ENCODE assay signal across 15 cellular contexts in the genomic region with DNA sequence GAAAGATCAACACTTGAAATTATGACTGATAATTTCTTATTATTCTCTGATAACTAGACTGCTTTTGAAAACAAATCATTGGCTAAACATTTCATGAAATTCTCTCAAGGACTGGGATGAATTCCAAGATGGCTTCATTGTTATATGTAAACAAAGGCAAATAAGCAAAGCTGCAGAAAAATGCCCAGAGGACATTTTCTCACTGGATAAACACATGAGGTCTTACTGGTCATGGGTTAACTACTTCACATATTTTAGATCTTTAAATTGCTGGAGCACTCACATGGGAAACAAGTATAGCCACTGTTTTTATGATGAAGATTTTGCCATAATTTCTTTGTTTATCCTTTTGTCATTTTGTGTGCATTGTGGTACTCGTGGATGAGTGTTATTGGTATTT.
DNase-seq lines count a peak whose midpoint lies in the region; ATAC-seq, FAIRE-seq and TF ChIP-seq lines count a peak whose summit lies in the region.
"Had no signal": no experiment of that assay in that cellular context is flagged by ENCODE, and none has a peak within 500 bp of the region (broad histone marks: within the 10 kb centered on the region; RNA-seq: fewer than 3 reads in every experiment).

No MANE protein-coding gene starts in this region.

- FAIRE-seq in A549 (lab: Jason Lieb, UNC), result no peak

- no peak for TF ChIP-seq RAD21 in A549 (conservative IDR thresholded peaks at IDR 0.05 in 1 of 2, IDR thresholded peaks at IDR 0.05 in 1 of 2)

- DNase-seq in A549 (ENCODE audit: low read depth in 1 of 2, low spot score in 1 of 2) (peak in 1 of 2 experiments; percentile 21), GM04503 (ENCODE audit: low read depth) (peak; percentile 16), RPMI7951 (ENCODE audit: low read depth) (peak; percentile 16), glutamatergic neuron (no peak), smooth muscle cell (lab: John Stamatoyannopoulos, UW; ENCODE audit: unreplicated experiment) (no peak), T1000 (lab: John Stamatoyannopoulos, UW) (no peak)
- no peak for DNase-seq in stimulated activated CD8-positive, alpha-beta memory T cell treated with anti-CD3 and anti-CD28 coated beads, Interleukin-4, amount 100 ng/mL, for 48 hours
- no peak for DNase-seq in T-helper 2 cell treated with Interferon-gamma antibody and Interleukin-4, amounts not matched to agents 5 μg/mL and 100 μg/mL, for 36 hours (ENCODE audit: low spot score)
- DNase-seq: GOT3 had no signal

- no peaks in the 10 kb centered on the region for H4K20me1 ChIP-seq in smooth muscle cell (ENCODE audit: low read depth)
- H4K20me1 ChIP-seq: BLaER1 had no signal

- no peak overlapping the region for H2AFZ ChIP-seq in smooth muscle cell (ENCODE audit: low read depth)
- H2AFZ ChIP-seq: PC-9 had no signal

- no peaks in the 10 kb centered on the region for H3K79me2 ChIP-seq in smooth muscle cell (ENCODE audit: low read depth)

- H3K36me3 ChIP-seq in smooth muscle cell (ENCODE audit: low read depth), result no peaks in the 10 kb centered on the region
- H3K36me3 ChIP-seq: adrenal gland, BLaER1, ovary had no signal

- H3K27ac Mint-ChIP-seq in glutamatergic neuron (ENCODE audit: unreplicated experiment), result peak overlapping the region; percentile 50
- H3K27ac Mint-ChIP-seq in T-helper 2 cell treated with Interferon-gamma antibody and Interleukin-4, amounts not matched to agents 5 μg/mL and 100 μg/mL, for 36 hours, result no peak overlapping the region
- H3K27ac Mint-ChIP-seq: dendritic cell treated with granulocyte-macrophage colony-stimulating factor and Interleukin-4, amounts not matched to agents 40 ng/mL and 50 ng/mL, for 4 days had no signal

- no peaks in the 10 kb centered on the region for H3K36me3 Mint-ChIP-seq in glutamatergic neuron (ENCODE audit: unreplicated experiment)
- no peaks in the 10 kb centered on the region for H3K36me3 Mint-ChIP-seq in T-helper 2 cell treated with Interferon-gamma antibody and Interleukin-4, amounts not matched to agents 5 μg/mL and 100 μg/mL, for 36 hours (ENCODE audit: low read depth)

- TF ChIP-seq EP300 in A549 (IDR thresholded peaks at IDR 0.05), result no peak

- no peaks in the 10 kb centered on the region for H3K9me3 ChIP-seq in A549
- no peaks in the 10 kb centered on the region for H3K9me3 ChIP-seq in smooth muscle cell (replicated peaks; ENCODE audit: low read depth)
- H3K9me3 ChIP-seq: adrenal gland, BLaER1, ovary had no signal

- no peak overlapping the region for H3K27ac ChIP-seq in A549
- H3K27ac ChIP-seq in smooth muscle cell (ENCODE audit: low read depth), result no peak overlapping the region
- H3K27ac ChIP-seq: adrenal gland, BLaER1, ovary, PC-9 had no signal

- H3K27me3 Mint-ChIP-seq in glutamatergic neuron (ENCODE audit: unreplicated experiment), result no peaks in the 10 kb centered on the region
- H3K27me3 Mint-ChIP-seq in T-helper 2 cell treated with Interferon-gamma antibody and Interleukin-4, amounts not matched to agents 5 μg/mL and 100 μg/mL, for 36 hours (ENCODE audit: low read depth), result no peaks in the 10 kb centered on the region
- H3K27me3 Mint-ChIP-seq: dendritic cell treated with granulocyte-macrophage colony-stimulating factor and Interleukin-4, amounts not matched to agents 40 ng/mL and 50 ng/mL, for 4 days had no signal

- 0 out of 3 replicates have a peak, but pooled peaks cover 5% of the 10 kb centered on the region for H3K4me1 ChIP-seq in A549
- H3K4me1 ChIP-seq in smooth muscle cell (ENCODE audit: low read depth), result no peaks in the 10 kb centered on the region
- H3K4me1 ChIP-seq: BLaER1 had no signal

- peak overlapping the region; percentile 42; the same call in 1 of the 3 replicates for H3K4me2 ChIP-seq in A549
- H3K4me2 ChIP-seq in smooth muscle cell, result no peak overlapping the region
- H3K4me2 ChIP-seq: BLaER1, PC-9 had no signal

- no peaks in the 10 kb centered on the region for H3K27me3 ChIP-seq in smooth muscle cell (ENCODE audit: low read depth)
- H3K27me3 ChIP-seq: adrenal gland, BLaER1, ovary had no signal

- H3K9me3 Mint-ChIP-seq in glutamatergic neuron (ENCODE audit: unreplicated experiment), result peaks cover 5% of the 10 kb centered on the region
- H3K9me3 Mint-ChIP-seq in T-helper 2 cell treated with Interferon-gamma antibody and Interleukin-4, amounts not matched to agents 5 μg/mL and 100 μg/mL, for 36 hours, result no peaks in the 10 kb centered on the region
- H3K9me3 Mint-ChIP-seq: activated T-cell treated with anti-CD3 and anti-CD28 coated beads, Interleukin-2, amount 50 U/mL, for 4 hours; dendritic cell treated with granulocyte-macrophage colony-stimulating factor and Interleukin-4, amounts not matched to agents 40 ng/mL and 50 ng/mL, for 4 days had no signal

- POLR2A ChIA-PET in A549 (lab: Yijun Ruan, JAX), result no interaction called here

- no peaks in the 10 kb centered on the region for H3F3A ChIP-seq in smooth muscle cell (ENCODE audit: low read depth)

- WGBS in A549 (ENCODE audit: missing lambda C conversion rate), result 3% methylated on average over 1 of the region's 1 CpG
- WGBS in smooth muscle cell (ENCODE audit: low lambda C conversion rate), result 74% methylated on average over 1 of the region's 1 CpG

- no peak overlapping the region for H3K4me3 Mint-ChIP-seq in glutamatergic neuron (ENCODE audit: unreplicated experiment)
- H3K4me3 Mint-ChIP-seq in T-helper 2 cell treated with Interferon-gamma antibody and Interleukin-4, amounts not matched to agents 5 μg/mL and 100 μg/mL, for 36 hours, result no peak overlapping the region
- H3K4me3 Mint-ChIP-seq: activated T-cell treated with anti-CD3 and anti-CD28 coated beads, Interleukin-2, amount 50 U/mL, for 4 hours; dendritic cell treated with granulocyte-macrophage colony-stimulating factor and Interleukin-4, amounts not matched to agents 40 ng/mL and 50 ng/mL, for 4 days had no signal

- no peak overlapping the region for H3K4me3 ChIP-seq in A549
- H3K4me3 ChIP-seq in smooth muscle cell, result no peak overlapping the region
- H3K4me3 ChIP-seq: adrenal gland, BLaER1, ovary, PC-9 had no signal

- TF ChIP-seq CTCF in A549 (IDR thresholded peaks at IDR 0.05), result no peak
- no peak for TF ChIP-seq CTCF in glutamatergic neuron (IDR thresholded peaks at IDR 0.05; ENCODE audit: partially characterized antibody, unreplicated experiment)
- TF ChIP-seq CTCF in smooth muscle cell (IDR thresholded peaks at IDR 0.05; ENCODE audit: borderline replicate concordance, insufficient read depth, poor library complexity, severe bottlenecking), result no peak

- peaks cover 16% of the 10 kb centered on the region for H3K4me1 Mint-ChIP-seq in glutamatergic neuron (ENCODE audit: low read depth, unreplicated experiment)
- H3K4me1 Mint-ChIP-seq in T-helper 2 cell treated with Interferon-gamma antibody and Interleukin-4, amounts not matched to agents 5 μg/mL and 100 μg/mL, for 36 hours (ENCODE audit: low read depth), result peaks cover 3% of the 10 kb centered on the region

- no peak overlapping the region for H3K9ac ChIP-seq in smooth muscle cell (ENCODE audit: low read depth)
- H3K9ac ChIP-seq: BLaER1 had no signal

- CTCF ChIA-PET in A549 (lab: Yijun Ruan, JAX), result interaction anchor here (0.6 to 3.2 kb wide), 12 partner anchors 8 to 211 kb away, joined by 3 to 25 read pairs (median 4); no protein-coding TSS in a partner anchor

- no peak for ATAC-seq in A549

- no peak for TF ChIP-seq POLR2A in A549 (IDR thresholded peaks at IDR 0.05; ENCODE audit: low read length)

TF ChIP-seq in A549, 52 proteins besides CTCF, POLR2A, EP300 and RAD21:
- TF ChIP-seq JUN (IDR thresholded peaks at IDR 0.05) (no peak), GATA3 (IDR thresholded peaks at IDR 0.05; ENCODE audit: borderline replicate concordance) (no peak), CBX8 (IDR thresholded peaks at IDR 0.05) (no peak), FOSL2 (IDR thresholded peaks at IDR 0.05) (no peak), FOSL2 (CRISPR knock-in tag; IDR thresholded peaks at IDR 0.05) (no peak), KDM1A (IDR thresholded peaks at IDR 0.05; ENCODE audit: low read depth) (no peak), RCOR1 (IDR thresholded peaks at IDR 0.05; ENCODE audit: low read depth, low read length) (no peak), MYC (IDR thresholded peaks at IDR 0.05; ENCODE audit: borderline replicate concordance, low read length) (no peak)
- TF ChIP-seq, protein P1, sequence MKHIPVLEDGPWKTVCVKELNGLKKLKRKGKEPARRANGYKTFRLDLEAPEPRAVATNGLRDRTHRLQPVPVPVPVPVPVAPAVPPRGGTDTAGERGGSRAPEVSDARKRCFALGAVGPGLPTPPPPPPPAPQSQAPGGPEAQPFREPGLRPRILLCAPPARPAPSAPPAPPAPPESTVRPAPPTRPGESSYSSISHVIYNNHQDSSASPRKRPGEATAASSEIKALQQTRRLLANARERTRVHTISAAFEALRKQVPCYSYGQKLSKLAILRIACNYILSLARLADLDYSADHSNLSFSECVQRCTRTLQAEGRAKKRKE (CRISPR knock-in tag; IDR thresholded peaks at IDR 0.05; ENCODE audit: low read depth), result no peak
- TF ChIP-seq, protein P2, sequence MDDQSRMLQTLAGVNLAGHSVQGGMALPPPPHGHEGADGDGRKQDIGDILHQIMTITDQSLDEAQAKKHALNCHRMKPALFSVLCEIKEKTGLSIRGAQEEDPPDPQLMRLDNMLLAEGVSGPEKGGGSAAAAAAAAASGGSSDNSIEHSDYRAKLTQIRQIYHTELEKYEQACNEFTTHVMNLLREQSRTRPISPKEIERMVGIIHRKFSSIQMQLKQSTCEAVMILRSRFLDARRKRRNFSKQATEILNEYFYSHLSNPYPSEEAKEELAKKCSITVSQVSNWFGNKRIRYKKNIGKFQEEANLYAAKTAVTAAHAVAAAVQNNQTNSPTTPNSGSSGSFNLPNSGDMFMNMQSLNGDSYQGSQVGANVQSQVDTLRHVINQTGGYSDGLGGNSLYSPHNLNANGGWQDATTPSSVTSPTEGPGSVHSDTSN (IDR thresholded peaks at IDR 0.05), result no peak
- TF ChIP-seq, protein P3, sequence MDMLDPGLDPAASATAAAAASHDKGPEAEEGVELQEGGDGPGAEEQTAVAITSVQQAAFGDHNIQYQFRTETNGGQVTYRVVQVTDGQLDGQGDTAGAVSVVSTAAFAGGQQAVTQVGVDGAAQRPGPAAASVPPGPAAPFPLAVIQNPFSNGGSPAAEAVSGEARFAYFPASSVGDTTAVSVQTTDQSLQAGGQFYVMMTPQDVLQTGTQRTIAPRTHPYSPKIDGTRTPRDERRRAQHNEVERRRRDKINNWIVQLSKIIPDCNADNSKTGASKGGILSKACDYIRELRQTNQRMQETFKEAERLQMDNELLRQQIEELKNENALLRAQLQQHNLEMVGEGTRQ (IDR thresholded peaks at IDR 0.05), result no peak

Comparison
In these comparisons a context has a peak if more than half of its experiments do, and no peak if none do; other contexts are left out.
1. DNase-seq: peak in GM04503 (single experiment) and RPMI7951 (single experiment); none in glutamatergic neuron (single experiment), smooth muscle cell (single experiment), T1000 (single experiment), stimulated activated CD8-positive, alpha-beta memory T cell treated with anti-CD3 and anti-CD28 coated beads, Interleukin-4, amount 100 ng/mL, for 48 hours (single experiment) and T-helper 2 cell treated with Interferon-gamma antibody and Interleukin-4, amounts not matched to agents 5 μg/mL and 100 μg/mL, for 36 hours (single experiment).